In genomic region chr3:15955968-15956367, GRCh38 we compare ENCODE assay signal across 1 cellular context.
TF ChIP-seq lines count a peak whose summit lies in the region.

No MANE protein-coding gene starts in this region.

TF ChIP-seq in HepG2, 621 proteins besides CTCF, POLR2A, EP300 and RAD21:
- TF ChIP-seq NFE2L2 (IDR thresholded peaks at IDR 0.05; ENCODE audit: low read length) (peak; percentile 71), HNF1B (CRISPR knock-in tag; IDR thresholded peaks at IDR 0.05) (no peak), ZNF253 (CRISPR knock-in tag; IDR thresholded peaks at IDR 0.05; ENCODE audit: borderline replicate concordance) (no peak), NFIC (IDR thresholded peaks at IDR 0.05; ENCODE audit: low read length) (no peak), ZNF773 (CRISPR knock-in tag; IDR thresholded peaks at IDR 0.05; ENCODE audit: borderline replicate concordance) (no peak), ZFP36L1 (CRISPR knock-in tag; IDR thresholded peaks at IDR 0.05) (no peak), ZNF503 (CRISPR knock-in tag; IDR thresholded peaks at IDR 0.05) (no peak), ZFYVE20 (CRISPR knock-in tag; IDR thresholded peaks at IDR 0.05; ENCODE audit: borderline replicate concordance, low read depth) (no peak), ZFP62 (CRISPR knock-in tag; IDR thresholded peaks at IDR 0.05) (no peak)
